ENCODE assay signal across 1 cellular context in genomic region chr3:187518616-187519015, GRCh38.
TF ChIP-seq lines count a peak whose summit lies in the region.

No MANE protein-coding gene starts in this region.

TF ChIP-seq in H1, 55 proteins besides CTCF, POLR2A, EP300 and RAD21 (continued from another document):
- no peak for TF ChIP-seq SIN3A (conservative IDR thresholded peaks at IDR 0.05 in 1 of 2, IDR thresholded peaks at IDR 0.05 in 1 of 2; ENCODE audit: low read depth in 1 of 2, low read length in 2 of 2)
